ENCODE assay signal across 24 cellular contexts in genomic region chr14:97311411-97311810, GRCh38.
"Had no signal": no experiment of that assay in that cellular context is flagged by ENCODE, and none has a peak within 500 bp of the region (broad histone marks: within the 10 kb centered on the region; RNA-seq: fewer than 3 reads in every experiment).

No MANE protein-coding gene starts in this region.

- H3K27ac Mint-ChIP-seq: activated CD8-positive, alpha-beta memory T cell treated with anti-CD3 and anti-CD28 coated beads, Interleukin-2, amount 10 ng/mL, durations not matched to agents 7 days and 5 days; mesothelial cell of epicardium; progenitor cell of endocrine pancreas; T-helper 1 cell treated with Interleukin-12 subunit alpha and Interleukin-12 subunit beta and Interleukin-4 antibody, amounts not matched to agents 30 μg/mL and 1 μg/mL, for 36 hours had no signal

- H3K4me3 Mint-ChIP-seq: activated CD8-positive, alpha-beta memory T cell treated with anti-CD3 and anti-CD28 coated beads, Interleukin-2, amount 10 ng/mL, durations not matched to agents 7 days and 5 days; mesothelial cell of epicardium; naive thymus-derived CD4-positive, alpha-beta T cell; T-helper 1 cell treated with Interleukin-12 subunit alpha and Interleukin-12 subunit beta and Interleukin-4 antibody, amounts not matched to agents 30 μg/mL and 1 μg/mL, for 36 hours had no signal

- H3K9me3 Mint-ChIP-seq: T-helper 1 cell treated with Interleukin-12 subunit alpha and Interleukin-12 subunit beta and Interleukin-4 antibody, amounts not matched to agents 30 μg/mL and 1 μg/mL, for 36 hours had no signal

- H3K4me1 Mint-ChIP-seq: mesothelial cell of epicardium had no signal

- ATAC-seq: activated CD4-positive, CD25-positive, alpha-beta regulatory T cell treated with anti-CD3 and anti-CD28 coated beads, Interleukin-2, amount 50 U/mL, for 24 hours; activated CD8-positive, alpha-beta memory T cell treated with anti-CD3 and anti-CD28 coated beads, Interleukin-2, amount 10 ng/mL, durations not matched to agents 7 days and 5 days; left colon; naive thymus-derived CD4-positive, alpha-beta T cell; right lobe of liver; upper lobe of right lung had no signal

- FAIRE-seq: endothelial cell of umbilical vein, keratinocyte had no signal

- H3K27me3 Mint-ChIP-seq: activated CD8-positive, alpha-beta memory T cell treated with anti-CD3 and anti-CD28 coated beads, Interleukin-2, amount 10 ng/mL, durations not matched to agents 7 days and 5 days; naive thymus-derived CD4-positive, alpha-beta T cell had no signal

- DNase-seq: activated CD4-positive, alpha-beta T cell treated with anti-CD3 and anti-CD28 coated beads for 48 hours; activated CD4-positive, alpha-beta T cell treated with anti-CD3 and anti-CD28 coated beads, Interleukin-2, amount 50 U/mL, for 48 hours; activated CD8-positive, alpha-beta memory T cell treated with anti-CD3 and anti-CD28 coated beads, Interleukin-2, amount 10 ng/mL, durations not matched to agents 7 days and 5 days; activated naive CD4-positive, alpha-beta T cell; activated T-cell treated with anti-CD3 and anti-CD28 coated beads, Interleukin-2, amount 50 U/mL, for 48 hours; central memory CD4-positive, alpha-beta T cell; foreskin fibroblast; head of caudate nucleus; hippocampal formation; left colon; naive thymus-derived CD4-positive, alpha-beta T cell; ovary; right lobe of liver; stimulated activated CD4-positive, alpha-beta T cell treated with anti-CD3 and anti-CD28 coated beads, Interleukin-2, amount 100 ng/mL, for 48 hours; T-helper 9 cell; tibial artery; upper lobe of right lung; WERI-Rb-1 had no signal

- H3K36me3 Mint-ChIP-seq: activated CD8-positive, alpha-beta memory T cell treated with anti-CD3 and anti-CD28 coated beads, Interleukin-2, amount 10 ng/mL, durations not matched to agents 7 days and 5 days; mesothelial cell of epicardium had no signal
